ENCODE assay signal across 11 cellular contexts in the genomic region with DNA sequence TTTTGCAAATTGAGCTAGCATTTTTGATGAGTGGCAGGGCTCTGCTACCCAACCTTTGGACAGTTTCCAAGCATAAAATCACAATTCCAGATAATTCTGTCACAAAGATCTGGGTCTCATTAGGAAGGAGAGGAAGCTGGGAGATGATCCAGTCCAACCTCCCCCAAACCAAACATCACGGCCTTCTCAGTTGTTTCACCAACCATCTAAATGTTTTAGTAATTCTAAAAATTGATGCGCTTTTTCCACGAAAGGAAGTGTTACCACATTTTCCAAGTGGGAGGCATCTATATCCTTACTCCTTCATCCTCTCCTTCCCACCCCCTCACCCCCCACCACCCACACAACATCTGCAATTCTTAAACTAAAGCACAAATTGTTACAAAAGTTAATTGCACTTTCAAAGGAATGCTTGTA.
DNase-seq lines count a peak whose midpoint lies in the region; ATAC-seq, FAIRE-seq and TF ChIP-seq lines count a peak whose summit lies in the region.
"Had no signal": no experiment of that assay in that cellular context is flagged by ENCODE, and none has a peak within 500 bp of the region (broad histone marks: within the 10 kb centered on the region; RNA-seq: fewer than 3 reads in every experiment).

No MANE protein-coding gene starts in this region.

- H3K9me3 Mint-ChIP-seq in T-helper 2 cell treated with Interferon-gamma antibody and Interleukin-4, amounts not matched to agents 5 μg/mL and 100 μg/mL, for 36 hours: no peaks in the 10 kb centered on the region
- H3K9me3 Mint-ChIP-seq: activated CD4-positive, alpha-beta T cell treated with anti-CD3 and anti-CD28 coated beads, Interleukin-2, amount 10 ng/mL, durations not matched to agents 24 days and 14 days had no signal

- peak overlapping the region; percentile 67 to 93; a peak in 4 of 6 replicates for H3K27ac ChIP-seq in A549
- H3K27ac ChIP-seq in esophagus muscularis mucosa (replicated peaks in 1 of 4): peak overlapping the region; percentile 87 to 94 (median 90)

- POLR2A ChIA-PET in A549 (lab: Yijun Ruan, JAX): no interaction called here

- TF ChIP-seq POLR2A in A549 (IDR thresholded peaks at IDR 0.05; ENCODE audit: low read length) (no peak), esophagus muscularis mucosa (IDR thresholded peaks at IDR 0.05; ENCODE audit: low read depth) (no peak)

- H3K4me3 Mint-ChIP-seq in T-helper 2 cell treated with Interferon-gamma antibody and Interleukin-4, amounts not matched to agents 5 μg/mL and 100 μg/mL, for 36 hours: no peak overlapping the region
- H3K4me3 Mint-ChIP-seq: activated CD4-positive, alpha-beta T cell treated with anti-CD3 and anti-CD28 coated beads, Interleukin-2, amount 10 ng/mL, durations not matched to agents 24 days and 14 days had no signal

- H3K4me3 ChIP-seq in A549: no peak overlapping the region
- no peak overlapping the region for H3K4me3 ChIP-seq in esophagus muscularis mucosa

- H3K36me3 ChIP-seq in esophagus muscularis mucosa: no peaks in the 10 kb centered on the region

- H3K4me1 ChIP-seq in A549 (peaks cover 80% of the 10 kb centered on the region), esophagus muscularis mucosa (peaks cover 68 to 85% (median 82%) of the 10 kb centered on the region in 4 donors)

- H3K27me3 Mint-ChIP-seq in T-helper 2 cell treated with Interferon-gamma antibody and Interleukin-4, amounts not matched to agents 5 μg/mL and 100 μg/mL, for 36 hours (ENCODE audit: low read depth): peaks cover 9% of the 10 kb centered on the region

- no peaks in the 10 kb centered on the region for H3K9me3 ChIP-seq in A549
- H3K9me3 ChIP-seq in esophagus muscularis mucosa: no peaks in the 10 kb centered on the region

- whole genome bisulfite sequencing in A549 (ENCODE audit: missing lambda C conversion rate): 91% methylated on average over 3 of the region's 3 CpGs
- WGBS in esophagus muscularis mucosa: 51% methylated on average over 3 of the region's 3 CpGs

- TF ChIP-seq EP300 in A549 (IDR thresholded peaks at IDR 0.05) (no peak), esophagus muscularis mucosa (IDR thresholded peaks at IDR 0.05) (no peak)

- no peaks in the 10 kb centered on the region for H3K27me3 ChIP-seq in esophagus muscularis mucosa

- H3K36me3 Mint-ChIP-seq in T-helper 2 cell treated with Interferon-gamma antibody and Interleukin-4, amounts not matched to agents 5 μg/mL and 100 μg/mL, for 36 hours (ENCODE audit: low read depth): no peaks in the 10 kb centered on the region

- DNase-seq in A549 (ENCODE audit: low read depth in 1 of 2, low spot score in 1 of 2) (no peak), NCI-H748 (lab: John Stamatoyannopoulos, UW; ENCODE audit: unreplicated experiment) (peak; percentile 50), esophagus muscularis mucosa (ENCODE audit: extremely low spot score) (peak; percentile 74), sciatic nerve (ENCODE audit: low spot score) (no peak), GF-D8 (lab: John Stamatoyannopoulos, UW) (no peak), HuH-7 (ENCODE audit: low spot score) (no peak)
- DNase-seq in T-helper 2 cell treated with Interferon-gamma antibody and Interleukin-4, amounts not matched to agents 5 μg/mL and 100 μg/mL, for 36 hours (ENCODE audit: low spot score): no peak
- DNase-seq: activated CD4-positive, alpha-beta T cell treated with anti-CD3 and anti-CD28 coated beads, Interleukin-2, amount 10 ng/mL, durations not matched to agents 24 days and 14 days; NCI-H2227 treated with DMSO at 0.1 percent for 48 hours; T-helper 2 cell had no signal

- peak overlapping the region; percentile 79 for H3K4me2 ChIP-seq in A549

- H3K4me1 Mint-ChIP-seq in T-helper 2 cell treated with Interferon-gamma antibody and Interleukin-4, amounts not matched to agents 5 μg/mL and 100 μg/mL, for 36 hours (ENCODE audit: low read depth): no peaks in the 10 kb centered on the region

- CTCF ChIA-PET in A549 (lab: Yijun Ruan, JAX): interaction anchor here (1.6 to 2.6 kb wide), 2 partner anchors 128 to 354 kb away, joined by 4 to 17 read pairs; no protein-coding TSS in a partner anchor

- ATAC-seq in A549 (no peak), sciatic nerve (peak; percentile 24), GM18870 (IDR thresholded peaks at IDR 0.05; ENCODE audit: unreplicated experiment) (no peak)

- TF ChIP-seq CTCF in A549 (IDR thresholded peaks at IDR 0.05): no peak
- no peak for TF ChIP-seq CTCF in esophagus muscularis mucosa (IDR thresholded peaks at IDR 0.05)

- H3K27ac Mint-ChIP-seq in T-helper 2 cell treated with Interferon-gamma antibody and Interleukin-4, amounts not matched to agents 5 μg/mL and 100 μg/mL, for 36 hours: no peak overlapping the region
- H3K27ac Mint-ChIP-seq: activated CD4-positive, alpha-beta T cell treated with anti-CD3 and anti-CD28 coated beads, Interleukin-2, amount 10 ng/mL, durations not matched to agents 24 days and 14 days had no signal

- TF ChIP-seq RAD21 in A549 (conservative IDR thresholded peaks at IDR 0.05 in 1 of 2, IDR thresholded peaks at IDR 0.05 in 1 of 2): no peak

- intact Hi-C loops in esophagus muscularis mucosa (cut with DNase I): loop anchor here (5.0 kb wide), 1 partner anchor 40 kb away; no protein-coding TSS in a partner anchor
- intact Hi-C loops in sciatic nerve (cut with DNase I): no loop called here

- no peak for FAIRE-seq in A549 (lab: Jason Lieb, UNC)

TF ChIP-seq in A549, 52 proteins besides CTCF, POLR2A, EP300 and RAD21:
- TF ChIP-seq MAZ (IDR thresholded peaks at IDR 0.05; ENCODE audit: borderline replicate concordance, low read depth, low read length) (no peak), FOXS1 (CRISPR knock-in tag; IDR thresholded peaks at IDR 0.05) (no peak), JUNB (IDR thresholded peaks at IDR 0.05) (no peak), CBX8 (IDR thresholded peaks at IDR 0.05) (no peak), BHLHE40 (IDR thresholded peaks at IDR 0.05; ENCODE audit: low read depth, low read length) (no peak), ESRRA (IDR thresholded peaks at IDR 0.05; ENCODE audit: borderline replicate concordance, low read length) (no peak), HEYL (CRISPR knock-in tag; IDR thresholded peaks at IDR 0.05) (no peak), RFX5 (IDR thresholded peaks at IDR 0.05) (no peak), KDM5A (IDR thresholded peaks at IDR 0.05) (no peak)
- TF ChIP-seq, protein P1, sequence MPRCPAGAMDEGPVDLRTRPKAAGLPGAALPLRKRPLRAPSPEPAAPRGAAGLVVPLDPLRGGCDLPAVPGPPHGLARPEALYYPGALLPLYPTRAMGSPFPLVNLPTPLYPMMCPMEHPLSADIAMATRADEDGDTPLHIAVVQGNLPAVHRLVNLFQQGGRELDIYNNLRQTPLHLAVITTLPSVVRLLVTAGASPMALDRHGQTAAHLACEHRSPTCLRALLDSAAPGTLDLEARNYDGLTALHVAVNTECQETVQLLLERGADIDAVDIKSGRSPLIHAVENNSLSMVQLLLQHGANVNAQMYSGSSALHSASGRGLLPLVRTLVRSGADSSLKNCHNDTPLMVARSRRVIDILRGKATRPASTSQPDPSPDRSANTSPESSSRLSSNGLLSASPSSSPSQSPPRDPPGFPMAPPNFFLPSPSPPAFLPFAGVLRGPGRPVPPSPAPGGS (IDR thresholded peaks at IDR 0.05): no peak
- TF ChIP-seq, protein P2, sequence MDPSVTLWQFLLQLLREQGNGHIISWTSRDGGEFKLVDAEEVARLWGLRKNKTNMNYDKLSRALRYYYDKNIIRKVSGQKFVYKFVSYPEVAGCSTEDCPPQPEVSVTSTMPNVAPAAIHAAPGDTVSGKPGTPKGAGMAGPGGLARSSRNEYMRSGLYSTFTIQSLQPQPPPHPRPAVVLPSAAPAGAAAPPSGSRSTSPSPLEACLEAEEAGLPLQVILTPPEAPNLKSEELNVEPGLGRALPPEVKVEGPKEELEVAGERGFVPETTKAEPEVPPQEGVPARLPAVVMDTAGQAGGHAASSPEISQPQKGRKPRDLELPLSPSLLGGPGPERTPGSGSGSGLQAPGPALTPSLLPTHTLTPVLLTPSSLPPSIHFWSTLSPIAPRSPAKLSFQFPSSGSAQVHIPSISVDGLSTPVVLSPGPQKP (IDR thresholded peaks at IDR 0.05; ENCODE audit: low read depth, low read length): no peak
- TF ChIP-seq, protein P3, sequence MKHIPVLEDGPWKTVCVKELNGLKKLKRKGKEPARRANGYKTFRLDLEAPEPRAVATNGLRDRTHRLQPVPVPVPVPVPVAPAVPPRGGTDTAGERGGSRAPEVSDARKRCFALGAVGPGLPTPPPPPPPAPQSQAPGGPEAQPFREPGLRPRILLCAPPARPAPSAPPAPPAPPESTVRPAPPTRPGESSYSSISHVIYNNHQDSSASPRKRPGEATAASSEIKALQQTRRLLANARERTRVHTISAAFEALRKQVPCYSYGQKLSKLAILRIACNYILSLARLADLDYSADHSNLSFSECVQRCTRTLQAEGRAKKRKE (CRISPR knock-in tag; IDR thresholded peaks at IDR 0.05; ENCODE audit: low read depth): no peak
- TF ChIP-seq, protein P4, sequence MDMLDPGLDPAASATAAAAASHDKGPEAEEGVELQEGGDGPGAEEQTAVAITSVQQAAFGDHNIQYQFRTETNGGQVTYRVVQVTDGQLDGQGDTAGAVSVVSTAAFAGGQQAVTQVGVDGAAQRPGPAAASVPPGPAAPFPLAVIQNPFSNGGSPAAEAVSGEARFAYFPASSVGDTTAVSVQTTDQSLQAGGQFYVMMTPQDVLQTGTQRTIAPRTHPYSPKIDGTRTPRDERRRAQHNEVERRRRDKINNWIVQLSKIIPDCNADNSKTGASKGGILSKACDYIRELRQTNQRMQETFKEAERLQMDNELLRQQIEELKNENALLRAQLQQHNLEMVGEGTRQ (IDR thresholded peaks at IDR 0.05): no peak
- TF ChIP-seq, protein P5, sequence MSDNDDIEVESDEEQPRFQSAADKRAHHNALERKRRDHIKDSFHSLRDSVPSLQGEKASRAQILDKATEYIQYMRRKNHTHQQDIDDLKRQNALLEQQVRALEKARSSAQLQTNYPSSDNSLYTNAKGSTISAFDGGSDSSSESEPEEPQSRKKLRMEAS (IDR thresholded peaks at IDR 0.05): no peak

Comparison
In these comparisons a context has a peak if more than half of its experiments do, and no peak if none do; other contexts are left out.
1. DNase-seq: peak in NCI-H748 (single experiment) and esophagus muscularis mucosa (single experiment); none in A549 (0 of 2), sciatic nerve (single experiment), GF-D8 (single experiment), HuH-7 (single experiment) and T-helper 2 cell treated with Interferon-gamma antibody and Interleukin-4, amounts not matched to agents 5 μg/mL and 100 μg/mL, for 36 hours (single experiment).